ENCODE assay signal across 8 cellular contexts in the genomic region with DNA sequence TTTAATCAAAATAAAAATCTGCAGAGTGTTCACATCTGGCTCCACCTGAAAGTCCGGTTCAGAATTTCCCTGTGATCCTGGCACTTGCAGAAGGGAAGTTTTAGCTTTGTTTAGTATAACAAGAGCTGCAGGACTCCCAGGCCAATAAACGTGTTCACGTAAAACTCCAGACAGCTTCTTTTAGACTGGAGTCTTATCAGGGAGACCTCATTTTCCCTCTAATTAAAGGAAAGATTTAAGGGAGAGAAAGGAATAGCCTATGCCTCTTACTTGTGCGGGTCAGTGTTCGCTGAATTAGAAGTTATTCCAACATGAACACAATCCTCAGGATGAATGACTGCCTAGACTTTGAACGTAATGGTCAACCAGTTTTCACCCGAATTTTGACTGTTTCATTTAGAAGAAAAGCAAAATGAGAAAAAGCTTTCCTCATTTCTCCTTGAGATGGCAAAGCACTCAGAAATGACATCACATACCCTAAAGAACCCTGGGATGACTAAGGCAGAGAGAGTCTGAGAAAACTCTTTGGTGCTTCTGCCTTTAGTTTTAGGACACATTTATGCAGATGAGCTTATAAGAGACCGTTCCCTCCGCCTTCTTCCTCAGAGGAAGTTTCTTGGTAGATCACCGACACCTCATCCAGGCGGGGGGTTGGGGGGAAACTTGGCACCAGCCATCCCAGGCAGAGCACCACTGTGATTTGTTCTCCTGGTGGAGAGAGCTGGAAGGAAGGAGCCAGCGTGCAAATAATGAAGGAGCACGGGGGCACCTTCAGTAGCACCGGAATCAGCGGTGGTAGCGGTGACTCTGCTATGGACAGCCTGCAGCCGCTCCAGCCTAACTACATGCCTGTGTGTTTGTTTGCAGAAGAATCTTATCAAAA.
DNase-seq lines count a peak whose midpoint lies in the region; ATAC-seq and TF ChIP-seq lines count a peak whose summit lies in the region.

No MANE protein-coding gene starts in this region.

- intact Hi-C loops in CD14-positive monocyte (cut with micrococcal nuclease) = loop anchor here (5.0 to 10.0 kb wide), 4 partner anchors 35 to 1355 kb away; partner anchors contain the start of gene GADD45A (in 1 of the 2)
- intact Hi-C loops in right cardiac atrium (cut with DNase I) = loop anchor here (5.0 to 10.0 kb wide), 4 partner anchors 60 to 113 kb away; no protein-coding TSS in a partner anchor

- H3K4me1 ChIP-seq in right cardiac atrium (ENCODE audit: control insufficient read depth, insufficient read depth, low read length) (peaks cover 5% of the 10 kb centered on the region), rectal smooth muscle tissue (ENCODE audit: control insufficient read depth, insufficient read depth, low read length) (peaks cover 5% of the 10 kb centered on the region)

- peaks cover 68% of the 10 kb centered on the region for H3K4me1 Mint-ChIP-seq in CD14-positive monocyte

- peak overlapping the region; percentile 98 to 100 (median 98) for H3K27ac Mint-ChIP-seq in CD14-positive monocyte

- peaks cover 9 to 10% of the 10 kb centered on the region in 2 donors for H3K36me3 Mint-ChIP-seq in CD14-positive monocyte

- H3K36me3 ChIP-seq in rectal smooth muscle tissue (ENCODE audit: control insufficient read depth, insufficient read depth, low read length) = no peaks in the 10 kb centered on the region

- no peak for TF ChIP-seq CTCF in CD14-positive monocyte (IDR thresholded peaks at IDR 0.05)

- H3K9me3 ChIP-seq in right cardiac atrium (ENCODE audit: control insufficient read depth, low read length) = no peaks in the 10 kb centered on the region

- no peaks in the 10 kb centered on the region for H3K27me3 Mint-ChIP-seq in CD14-positive monocyte (ENCODE audit: low read depth in 3 of 3)

- peak; percentile 78 for DNase-seq in CD14-positive monocyte (ENCODE audit: low spot score)
- peak; percentile 32 for DNase-seq in GOT3 (lab: John Stamatoyannopoulos, UW)
- peak; percentile 85 for DNase-seq in RKO (ENCODE audit: low spot score)
- DNase-seq in amniotic stem cell (lab: John Stamatoyannopoulos, UW) = peak; percentile 40
- peak; percentile 77 to 89 (median 87) for DNase-seq in right cardiac atrium

- WGBS in right cardiac atrium = 1% methylated on average over 17 of the region's 17 CpGs

- H3K9ac ChIP-seq in rectal smooth muscle tissue (ENCODE audit: low read length) = no peak overlapping the region

- H3K9me3 Mint-ChIP-seq in CD14-positive monocyte = no peaks in the 10 kb centered on the region

- peak; percentile 69 to 71 for ATAC-seq in right cardiac atrium
- ATAC-seq in HG02938 (IDR thresholded peaks at IDR 0.05; ENCODE audit: unreplicated experiment) = no peak
- ATAC-seq in HG03565 (IDR thresholded peaks at IDR 0.05; ENCODE audit: unreplicated experiment) = no peak

- peak overlapping the region; percentile 97 to 98 for H3K4me3 Mint-ChIP-seq in CD14-positive monocyte

- H3K27ac ChIP-seq in right cardiac atrium (ENCODE audit: low read length) (peak overlapping the region; percentile 55), rectal smooth muscle tissue (ENCODE audit: low read depth, low read length) (peak overlapping the region; percentile 82)

- H3K4me3 ChIP-seq in right cardiac atrium (ENCODE audit: low read length) (peak overlapping the region; percentile 85), rectal smooth muscle tissue (ENCODE audit: low read length) (peak overlapping the region; percentile 61)

- H3K27me3 ChIP-seq in right cardiac atrium (ENCODE audit: control insufficient read depth, insufficient read depth) = no peaks in the 10 kb centered on the region
- H3K27me3 ChIP-seq in rectal smooth muscle tissue (ENCODE audit: control insufficient read depth, insufficient read depth, low read length) = no peaks in the 10 kb centered on the region

Comparison
In these comparisons a context has a peak if more than half of its experiments do, and no peak if none do; other contexts are left out.
1. DNase-seq: peak in every context shown above with its lines; median percentile 87 in right cardiac atrium; 85 in RKO; 78 in CD14-positive monocyte; 40 in amniotic stem cell; 32 in GOT3.
2. ATAC-seq: peak in right cardiac atrium (2 of 2); none in HG02938 (single experiment) and HG03565 (single experiment).